In genomic region chr17:9072626-9073339, GRCh38 we compare ENCODE assay signal across 14 cellular contexts. TPM values are rescaled to one million over a fixed set of nuclear protein-coding genes. Genes with fewer than 3 reads are reported as not detected.
A peak's percentile ranks its signal among the peaks of the same experiment; 100 is the strongest.
DNase-seq lines count a peak whose midpoint lies in the region; ATAC-seq and TF ChIP-seq lines count a peak whose summit lies in the region.
"Had no signal": no experiment of that assay in that cellular context is flagged by ENCODE, and none has a peak within 500 bp of the region (broad histone marks: within the 10 kb centered on the region; RNA-seq: fewer than 3 reads in every experiment).

No MANE protein-coding gene starts in this region.

- H3K4me2 ChIP-seq in fibroblast of lung (ENCODE audit: extremely low read depth, insufficient read depth, low read length): peak overlapping the region; percentile 35
- H3K4me2 ChIP-seq: BLaER1 had no signal

- no peaks in the 10 kb centered on the region for H4K20me1 ChIP-seq in fibroblast of lung (ENCODE audit: control insufficient read depth, extremely low read depth, insufficient read depth, low read length)
- H4K20me1 ChIP-seq: BLaER1 had no signal

- no peaks in the 10 kb centered on the region for H3K27me3 ChIP-seq in Peyer's patch
- no peaks in the 10 kb centered on the region for H3K27me3 ChIP-seq in fibroblast of lung (ENCODE audit: control insufficient read depth, insufficient read depth, low read length)
- no peaks in the 10 kb centered on the region for H3K27me3 ChIP-seq in thoracic aorta (replicated peaks; ENCODE audit: insufficient read depth)

- H2AFZ ChIP-seq in fibroblast of lung (ENCODE audit: low read length): no peak overlapping the region

- peaks cover 0 to 6% (median 0%) of the 10 kb centered on the region in 4 donors for H3K4me1 ChIP-seq in Peyer's patch
- no peaks in the 10 kb centered on the region for H3K4me1 ChIP-seq in fibroblast of lung (ENCODE audit: control insufficient read depth, extremely low read depth, insufficient read depth, low read length)
- peaks cover 4% of the 10 kb centered on the region for H3K4me1 ChIP-seq in mucosa of descending colon (ENCODE audit: low read depth)
- peaks cover 36 to 69% of the 10 kb centered on the region in 2 donors for H3K4me1 ChIP-seq in thoracic aorta (ENCODE audit: control insufficient read depth in 1 of 2, low read depth in 2 of 2)

- no peaks in the 10 kb centered on the region for H3K79me2 ChIP-seq in fibroblast of lung (ENCODE audit: control insufficient read depth, insufficient read depth, low read length)

- no peaks in the 10 kb centered on the region for H3K9me3 ChIP-seq in Peyer's patch
- no peaks in the 10 kb centered on the region for H3K9me3 ChIP-seq in fibroblast of lung (ENCODE audit: control insufficient read depth, insufficient read depth, low read depth, low read length)
- no peaks in the 10 kb centered on the region for H3K9me3 ChIP-seq in mucosa of descending colon
- H3K9me3 ChIP-seq in thoracic aorta: no peaks in the 10 kb centered on the region
- H3K9me3 ChIP-seq: BLaER1 had no signal

- H3K36me3 ChIP-seq in Peyer's patch (no peaks in the 10 kb centered on the region), fibroblast of lung (ENCODE audit: control insufficient read depth, insufficient read depth, low read length) (no peaks in the 10 kb centered on the region), mucosa of descending colon (ENCODE audit: low read depth) (no peaks in the 10 kb centered on the region), thoracic aorta (no peaks in the 10 kb centered on the region)
- H3K36me3 ChIP-seq: BLaER1 had no signal

- no peak overlapping the region for H3K9ac ChIP-seq in fibroblast of lung (ENCODE audit: insufficient read depth, low read length)
- H3K9ac ChIP-seq: BLaER1 had no signal

- ATAC-seq in mucosa of descending colon (peak; percentile 45), thoracic aorta (ENCODE audit: insufficient number of reproducible peaks, low FRiP score, low read depth) (no peak), GM21576 (IDR thresholded peaks at IDR 0.05; ENCODE audit: unreplicated experiment) (no peak), HG03025 (IDR thresholded peaks at IDR 0.05; ENCODE audit: low FRiP score, unreplicated experiment) (no peak)
- ATAC-seq: naive thymus-derived CD4-positive, alpha-beta T cell had no signal

- H3K4me3 ChIP-seq in Peyer's patch (no peak overlapping the region), fibroblast of lung (replicated peaks in 1 of 4; ENCODE audit: control extremely low read depth in 1 of 4, insufficient read depth in 1 of 4, low read depth in 3 of 4, low read length in 4 of 4) (no peak overlapping the region), mucosa of descending colon (no peak overlapping the region), thoracic aorta (peak overlapping the region; percentile 57)
- H3K4me3 ChIP-seq: BLaER1 had no signal

- DNase-seq in Peyer's patch: peak in 1 of 3 donors; percentile 59
- peak in 1 of 2 donors; percentile 18 for DNase-seq in fibroblast of lung (ENCODE audit: low read depth in 2 of 2)
- DNase-seq in mucosa of descending colon: peak in 2 of 3 donors; percentile 47 to 50
- DNase-seq in thoracic aorta (ENCODE audit: low spot score): peak; percentile 42
- no peak for DNase-seq in stimulated activated CD4-positive, alpha-beta T cell treated with anti-CD3 and anti-CD28 coated beads, Interleukin-4, amount 100 ng/mL, for 24 hours
- no peak for DNase-seq in SHP77 (lab: John Stamatoyannopoulos, UW)
- DNase-seq: activated T-cell treated with anti-CD3 and anti-CD28 coated beads, Interleukin-2, amount 50 U/mL, for 1 hour; effector memory CD4-positive, alpha-beta T cell; naive thymus-derived CD4-positive, alpha-beta T cell; NCI-H2081; stimulated activated CD4-positive, alpha-beta T cell treated with anti-CD3 and anti-CD28 coated beads, Interleukin-12 subunit alpha, Interleukin-12 subunit beta, amount 100 ng/mL, for 4 hours had no signal

- no peak for TF ChIP-seq CTCF in Peyer's patch (IDR thresholded peaks at IDR 0.05)
- TF ChIP-seq CTCF in fibroblast of lung (conservative IDR thresholded peaks at IDR 0.05 in 1 of 2, IDR thresholded peaks at IDR 0.05 in 1 of 2; ENCODE audit: low read depth in 1 of 2, low read length in 2 of 2): no peak
- TF ChIP-seq CTCF in mucosa of descending colon (IDR thresholded peaks at IDR 0.05): no peak
- no peak for TF ChIP-seq CTCF in thoracic aorta (IDR thresholded peaks at IDR 0.05)

- peak overlapping the region; percentile 2 to 61 (median 21) for H3K27ac ChIP-seq in Peyer's patch
- no peak overlapping the region for H3K27ac ChIP-seq in fibroblast of lung (ENCODE audit: insufficient read depth, low read length)
- H3K27ac ChIP-seq in thoracic aorta: peak overlapping the region; percentile 60 to 80
- H3K27ac ChIP-seq: BLaER1 had no signal

- intact Hi-C loops in mucosa of descending colon (cut with DNase I, micrococcal nuclease): no loop called here

- TF ChIP-seq POLR2A in Peyer's patch (IDR thresholded peaks at IDR 0.05): no peak

RNA-seq across cellular contexts. Expression of gene NTN1, which starts 51.5 kb away (rescaled TPM):
- 10 to 100 TPM in 2 of 4 donors, 1 to 10 TPM in 2; 4.0 to 17.3 (median 10.9) TPM for total RNA-seq in Peyer's patch
- total RNA-seq in fibroblast of lung: 0.51 and 3.1 TPM in 2 replicates
- polyA plus RNA-seq in fibroblast of lung: 0.15 and 0.17 TPM in 2 replicates
- polyA plus RNA-seq in fibroblast of lung (2012): 0.23 and 0.28 TPM in 2 replicates
- polyA minus RNA-seq in fibroblast of lung (ENCODE audit: low replicate concordance): 0.11 and 0.12 TPM in 2 replicates
- total RNA-seq in mucosa of descending colon: 10 to 100 TPM in 1 of 3 donors, 1 to 10 TPM in 2; 3.7 to 61.8 (median 4.0) TPM
- total RNA-seq in thoracic aorta: 10 to 100 TPM; 68.8 to 79.0 TPM
- polyA plus RNA-seq: naive thymus-derived CD4-positive, alpha-beta T cell had no signal

Comparison
In these comparisons a context has a peak if more than half of its experiments do, and no peak if none do; other contexts are left out.
1. DNase-seq: peak in mucosa of descending colon (2 of 3) and thoracic aorta (single experiment); none in stimulated activated CD4-positive, alpha-beta T cell treated with anti-CD3 and anti-CD28 coated beads, Interleukin-4, amount 100 ng/mL, for 24 hours (single experiment) and SHP77 (0 of 2).